ENCODE assay signal across 8 cellular contexts in genomic region chr3:194632983-194633348, GRCh38. TPM values are rescaled to one million over a fixed set of nuclear protein-coding genes. Genes with fewer than 3 reads are reported as not detected.
DNase-seq lines count a peak whose midpoint lies in the region; ATAC-seq and TF ChIP-seq lines count a peak whose summit lies in the region.

No MANE protein-coding gene starts in this region.

- peaks cover 3 to 7% of the 10 kb centered on the region in 2 donors for H3K36me3 Mint-ChIP-seq in CD14-positive monocyte

- intact Hi-C loops in CD14-positive monocyte (cut with micrococcal nuclease) (no loop called here), posterior vena cava (cut with DNase I) (loop anchor here in 1 of 2 donors (5.0 kb wide), 1 partner anchor 434 kb away; no protein-coding TSS in a partner anchor)

- H3K4me1 Mint-ChIP-seq in CD14-positive monocyte = peaks cover 21% of the 10 kb centered on the region

- peaks cover 2 to 21% (median 10%) of the 10 kb centered on the region in 7 donors for H3K9me3 Mint-ChIP-seq in CD14-positive monocyte

- DNase-seq in CD14-positive monocyte (ENCODE audit: low spot score) = no peak
- peak; percentile 55 for DNase-seq in GM19238 (ENCODE audit: insufficient read length, low spot score)
- DNase-seq in SW480 (ENCODE audit: low spot score) = peak; percentile 56
- DNase-seq in foreskin fibroblast = no peak
- DNase-seq in posterior vena cava (ENCODE audit: low spot score) = peak; percentile 81
- no peak for DNase-seq in putamen (ENCODE audit: low spot score)
- DNase-seq in SIG-M5 (lab: John Stamatoyannopoulos, UW) = no peak

- H3K4me3 Mint-ChIP-seq in CD14-positive monocyte = peak overlapping the region; percentile 79 to 88

- peaks cover 8 to 12% (median 11%) of the 10 kb centered on the region in 3 donors for H3K27me3 Mint-ChIP-seq in CD14-positive monocyte (ENCODE audit: low read depth in 3 of 3)

- peak; percentile 56 for ATAC-seq in HG03342 (IDR thresholded peaks at IDR 0.05; ENCODE audit: unreplicated experiment)

- TF ChIP-seq CTCF in CD14-positive monocyte (IDR thresholded peaks at IDR 0.05) (no peak), foreskin fibroblast (IDR thresholded peaks at IDR 0.05; ENCODE audit: low read depth, low read length) (no peak)

- no peak overlapping the region for H3K27ac Mint-ChIP-seq in CD14-positive monocyte

- peak overlapping the region; percentile 57 to 83 for H3K4me3 ChIP-seq in foreskin fibroblast (ENCODE audit: low read depth in 1 of 2, low read length in 2 of 2)

RNA-seq across cellular contexts. Expression of gene TMEM44, which starts 0.3 kb away (rescaled TPM):
- not detected for polyA plus RNA-seq in CD14-positive monocyte
- 1 to 10 TPM; 9.2 to 9.4 TPM for total RNA-seq in posterior vena cava

RNA-seq across cellular contexts. Expression of gene LSG1, which starts 39.0 kb away (rescaled TPM):
- 1 to 10 TPM; 6.7 to 9.9 TPM for polyA plus RNA-seq in CD14-positive monocyte
- 10 to 100 TPM; 20.7 to 28.5 TPM for total RNA-seq in posterior vena cava

RNA-seq across cellular contexts. Expression of gene FAM43A, which starts 52.7 kb away (rescaled TPM):
- 1 to 10 TPM; 6.6 to 9.8 TPM for polyA plus RNA-seq in CD14-positive monocyte
- total RNA-seq in posterior vena cava = 10 to 100 TPM; 11.4 to 12.4 TPM

Comparison
In these comparisons a context has a peak if more than half of its experiments do, and no peak if none do; other contexts are left out.
1. DNase-seq: peak in GM19238 (single experiment), SW480 (single experiment) and posterior vena cava (single experiment); none in CD14-positive monocyte (single experiment), foreskin fibroblast (0 of 2), putamen (single experiment) and SIG-M5 (single experiment).